In genomic region chr10:70758757-70759514, GRCh38 we compare ENCODE assay signal across 8 cellular contexts. TPM values are rescaled to one million over a fixed set of nuclear protein-coding genes. Genes with fewer than 3 reads are reported as not detected.
DNase-seq lines count a peak whose midpoint lies in the region; ATAC-seq, FAIRE-seq and TF ChIP-seq lines count a peak whose summit lies in the region.

No MANE protein-coding gene starts in this region.

- no peak for TF ChIP-seq POLR2A in GM12891 (IDR thresholded peaks at IDR 0.05; ENCODE audit: low read depth, low read length)

- peak; percentile 76 for TF ChIP-seq CTCF in cardiac fibroblast (IDR thresholded peaks at IDR 0.05; ENCODE audit: low read depth, low read length)

- ATAC-seq in GM21367 (IDR thresholded peaks at IDR 0.05; ENCODE audit: unreplicated experiment) = no peak

- H3K4me3 ChIP-seq in cardiac fibroblast (replicated peaks in 1 of 2; ENCODE audit: low read depth in 2 of 2, low read length in 2 of 2) = no peak overlapping the region

- FAIRE-seq in GM12891 (lab: Jason Lieb, UNC) = peak; percentile 76

- peak; percentile 72 for DNase-seq in A172 (ENCODE audit: low spot score)
- peak; percentile 61 for DNase-seq in GM12891 (ENCODE audit: insufficient read length, low spot score)
- DNase-seq in NCI-H2227 (lab: John Stamatoyannopoulos, UW; ENCODE audit: unreplicated experiment) = peak; percentile 80
- DNase-seq in activated CD4-positive, CD25-positive, alpha-beta regulatory T cell treated with anti-CD3 and anti-CD28 coated beads, Interleukin-2, amount 50 U/mL, for 16 hours (ENCODE audit: low read depth, low spot score) = peak; percentile 30
- peak; percentile 82 to 84 for DNase-seq in cardiac fibroblast (ENCODE audit: low read depth in 2 of 2)
- DNase-seq in kidney glomerular epithelial cell (lab: John Stamatoyannopoulos, UW) = peak; percentile 74
- DNase-seq in stimulated activated CD4-positive, alpha-beta T cell treated with anti-CD3 and anti-CD28 coated beads, Interleukin-4, amount 100 ng/mL, for 1 hour = peak; percentile 54

TF ChIP-seq in GM12891, 5 proteins besides CTCF, POLR2A, EP300 and RAD21:
- TF ChIP-seq TAF1 (IDR thresholded peaks at IDR 0.05; ENCODE audit: low read depth, low read length) = no peak
- no peak for TF ChIP-seq PAX5 (IDR thresholded peaks at IDR 0.05; ENCODE audit: insufficient read depth, low read length, severe bottlenecking)
- no peak for TF ChIP-seq SPI1 (IDR thresholded peaks at IDR 0.05; ENCODE audit: low read depth, low read length)
- TF ChIP-seq POU2F2 (IDR thresholded peaks at IDR 0.05; ENCODE audit: low read depth, low read length) = no peak

RNA-seq across cellular contexts. Expression of gene TBATA, which starts 26.2 kb away (rescaled TPM):
- total RNA-seq in A172 (2014; rRNA removed; shearing (Covaris generic)) = not detected in 2 replicates
- polyA plus RNA-seq in GM12891 (2012; ENCODE audit: low read depth, missing spikeins) = not detected

RNA-seq across cellular contexts. Expression of gene SGPL1, which starts 56.8 kb away (rescaled TPM):
- total RNA-seq in A172 (2014; rRNA removed; shearing (Covaris generic)) = 25.5 and 26.6 TPM in 2 replicates
- 3.4 TPM for polyA plus RNA-seq in GM12891 (2012; ENCODE audit: low read depth, missing spikeins)

Comparison
In these comparisons a context has a peak if more than half of its experiments do, and no peak if none do; other contexts are left out.
1. DNase-seq: peak in every context shown above with its lines; median percentile 83 in cardiac fibroblast; 80 in NCI-H2227; 74 in kidney glomerular epithelial cell; 72 in A172; 61 in GM12891; 54 in stimulated activated CD4-positive, alpha-beta T cell treated with anti-CD3 and anti-CD28 coated beads, Interleukin-4, amount 100 ng/mL, for 1 hour; 30 in activated CD4-positive, CD25-positive, alpha-beta regulatory T cell treated with anti-CD3 and anti-CD28 coated beads, Interleukin-2, amount 50 U/mL, for 16 hours.